8 cellular contexts compared by ENCODE assay signal in the genomic region with DNA sequence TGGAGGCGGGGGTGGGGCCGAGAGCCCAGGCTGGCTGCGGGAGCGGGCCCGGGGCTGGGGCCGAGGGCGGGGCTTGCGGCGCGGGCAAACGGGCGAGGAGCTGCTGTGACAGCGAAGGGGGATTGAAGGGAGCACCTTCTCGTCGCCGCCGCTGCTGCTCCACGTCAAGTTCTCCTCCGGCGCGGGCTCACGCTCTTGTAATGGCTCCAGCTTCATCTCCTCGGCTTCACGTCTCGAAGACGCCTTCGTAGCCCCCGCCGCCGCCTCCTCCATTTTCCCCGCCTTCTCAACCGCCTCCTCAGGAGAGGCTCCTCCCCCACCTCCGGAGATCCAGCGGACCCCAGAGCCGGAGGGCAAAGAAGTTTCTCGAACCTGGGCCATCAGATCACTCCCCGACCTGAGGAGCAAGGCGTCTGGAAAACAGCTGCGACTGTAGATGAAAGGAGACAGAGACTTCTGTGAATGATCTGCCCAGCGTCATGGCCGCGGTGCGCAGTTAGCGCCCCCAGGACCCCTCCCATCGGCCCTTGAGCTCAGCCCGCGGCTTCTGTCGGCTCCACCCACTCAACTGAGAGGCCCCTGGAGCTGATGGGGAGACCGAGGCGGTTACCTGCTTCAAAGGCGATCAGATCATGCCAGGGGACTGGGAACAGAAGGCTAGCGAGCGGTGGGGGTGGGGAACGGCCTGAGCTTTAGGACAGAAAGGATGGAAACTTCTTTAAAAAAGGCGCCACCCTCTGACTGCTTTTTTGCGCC. TPM values are rescaled to one million over a fixed set of nuclear protein-coding genes. Genes with fewer than 3 reads are reported as not detected.
A peak's percentile ranks its signal among the peaks of the same experiment; 100 is the strongest.
DNase-seq lines count a peak whose midpoint lies in the region; ATAC-seq and TF ChIP-seq lines count a peak whose summit lies in the region.

No MANE protein-coding gene starts in this region.

- POLR2A ChIA-PET in PC-9 (lab: Charles Lee; ENCODE audit: unreplicated experiment): no interaction called here

- H3K9me3 ChIP-seq in PC-9 (ENCODE audit: insufficient read depth, low read depth) (no peaks in the 10 kb centered on the region), tibial nerve (no peaks in the 10 kb centered on the region)

- H3K27me3 ChIP-seq in PC-9 (ENCODE audit: insufficient read depth, low read depth) (no peaks in the 10 kb centered on the region), foreskin keratinocyte (no peaks in the 10 kb centered on the region), tibial nerve (peaks cover 0 to 4% of the 10 kb centered on the region in 2 donors)

- DNase-seq in AG20443 (ENCODE audit: low spot score) (peak; percentile 67), PC-9 (no peak), foreskin keratinocyte (no peak), omental fat pad (ENCODE audit: low spot score) (peak; percentile 25), tibial nerve (ENCODE audit: low spot score in 2 of 2) (peak; percentile 52 to 62)
- DNase-seq in activated effector memory CD4-positive, alpha-beta T cell treated with anti-CD3 and anti-CD28 coated beads, Interleukin-2, amount 50 U/mL, for 16 hours: peak; percentile 86

- intact Hi-C loops in PC-9 (cut with micrococcal nuclease; ENCODE audit: unreplicated experiment): no loop called here

- ATAC-seq in GM19043 (IDR thresholded peaks at IDR 0.05; ENCODE audit: low read depth, unreplicated experiment) (peak; percentile 58), HG03378 (IDR thresholded peaks at IDR 0.05; ENCODE audit: unreplicated experiment) (peak; percentile 51), foreskin keratinocyte (peak; percentile 67), omental fat pad (ENCODE audit: low FRiP score) (peak; percentile 69)

- H2AFZ ChIP-seq in PC-9: peak overlapping the region; percentile 77

- 0 to 55% methylated on average over 17 to 56 of the region's 56 CpGs for WGBS in tibial nerve, 2 donors

- H3F3A ChIP-seq in PC-9 (ENCODE audit: insufficient read depth, low read depth): no peaks in the 10 kb centered on the region

- BruUV-seq in PC-9 (replicated peaks; lab: Mats Ljungman, UMichigan): no TSS peak

- peak overlapping the region; percentile 70 for H3K4me2 ChIP-seq in PC-9

- TF ChIP-seq CTCF in PC-9 (conservative IDR thresholded peaks at IDR 0.05): no peak
- no peak for TF ChIP-seq CTCF in foreskin keratinocyte (conservative IDR thresholded peaks at IDR 0.05)
- TF ChIP-seq CTCF in omental fat pad (IDR thresholded peaks at IDR 0.05): no peak
- TF ChIP-seq CTCF in tibial nerve (IDR thresholded peaks at IDR 0.05): no peak

- H3K36me3 ChIP-seq in PC-9 (ENCODE audit: low read depth): no peaks in the 10 kb centered on the region
- no peaks in the 10 kb centered on the region for H3K36me3 ChIP-seq in tibial nerve

- no peaks in the 10 kb centered on the region for H3K9me2 ChIP-seq in PC-9 (ENCODE audit: insufficient read depth)

- H4K20me1 ChIP-seq in PC-9 (ENCODE audit: insufficient read depth): no peaks in the 10 kb centered on the region

- no peak for TF ChIP-seq EP300 in tibial nerve (IDR thresholded peaks at IDR 0.05)

- H3K27ac ChIP-seq in PC-9 (no peak overlapping the region), foreskin keratinocyte (peak overlapping the region; percentile 57), tibial nerve (peak overlapping the region; percentile 90 to 98 (median 94))

- H3K4me3 ChIP-seq in PC-9 (peak overlapping the region; percentile 54; the same call in 1 of the 2 replicates), tibial nerve (peak overlapping the region; percentile 51 to 74 (median 60))

- H3K4me1 ChIP-seq in PC-9 (replicated peaks; ENCODE audit: insufficient read depth) (no peaks in the 10 kb centered on the region), foreskin keratinocyte (no peaks in the 10 kb centered on the region), tibial nerve (peaks cover 0 to 13% (median 4%) of the 10 kb centered on the region in 4 donors)

- peak in 1 of 2 donors; percentile 49 for TF ChIP-seq POLR2A in tibial nerve (IDR thresholded peaks at IDR 0.05)

- H3K79me2 ChIP-seq in PC-9 (ENCODE audit: low read depth): no peaks in the 10 kb centered on the region

- CTCF ChIA-PET in PC-9 (lab: Charles Lee): no interaction called here

RNA-seq across cellular contexts. Expression of a gene that starts 0.9 kb away (rescaled TPM):
- total RNA-seq in PC-9 (2021) (not detected in 2 replicates), foreskin keratinocyte (0.67 and 0.85 TPM in 2 replicates), omental fat pad (1 to 10 TPM; 1.1 to 2.7 (median 1.7) TPM), tibial nerve (10 to 100 TPM in 1 of 4 donors, 1 to 10 TPM in 3; 1.3 to 14.3 (median 3.2) TPM)
- polyA plus RNA-seq in foreskin keratinocyte: 0.20 and 0.25 TPM in 2 replicates

RNA-seq across cellular contexts. Expression of a gene that starts 36.8 kb away (rescaled TPM):
- total RNA-seq in PC-9 (2021): not detected in 2 replicates
- total RNA-seq in foreskin keratinocyte: 7.7 and 9.8 TPM in 2 replicates
- 7.6 and 10.0 TPM in 2 replicates for polyA plus RNA-seq in foreskin keratinocyte
- 10 to 100 TPM; 16.0 to 38.0 (median 30.5) TPM for total RNA-seq in omental fat pad
- 10 to 100 TPM; 28.8 to 62.7 (median 42.1) TPM for total RNA-seq in tibial nerve

Comparison
In these comparisons a context has a peak if more than half of its experiments do, and no peak if none do; other contexts are left out.
1. DNase-seq: peak in AG20443 (single experiment), activated effector memory CD4-positive, alpha-beta T cell treated with anti-CD3 and anti-CD28 coated beads, Interleukin-2, amount 50 U/mL, for 16 hours (single experiment), omental fat pad (single experiment) and tibial nerve (2 of 2); none in PC-9 (0 of 2) and foreskin keratinocyte (0 of 2).
2. Peak in every context shown above with its lines, with median percentiles within 50 percentile points of each other: ATAC-seq.